Comparison of ENCODE assay signal across 8 cellular contexts in genomic region chr7:22452142-22452763, GRCh38. TPM values are rescaled to one million over a fixed set of nuclear protein-coding genes. Genes with fewer than 3 reads are reported as not detected.
DNase-seq lines count a peak whose midpoint lies in the region; ATAC-seq, FAIRE-seq and TF ChIP-seq lines count a peak whose summit lies in the region.

No MANE protein-coding gene starts in this region.

- intact Hi-C loops in GM12878 (cut with micrococcal nuclease; ENCODE audit: unreplicated experiment): loop anchor here (1.0 to 2.0 kb wide), 2 partner anchors 37 to 342 kb away; no protein-coding TSS in a partner anchor

- in situ Hi-C loops in GM12878 (cut with MboI): no loop called here

- DNase-seq in EL (peak; percentile 26), Karpas-422 (peak; percentile 92), GM12878 (ENCODE audit: low read depth, low spot score) (no peak), small intestine (peak; percentile 53), frontal cortex (ENCODE audit: low spot score in 2 of 2) (no peak), NCI-H1694 treated with DMSO at 0.1 percent for 48 hours (lab: John Stamatoyannopoulos, UW) (no peak), UCSD-AML1 (lab: John Stamatoyannopoulos, UW; ENCODE audit: unreplicated experiment) (no peak)

- peak; percentile 53 to 85 (median 81) for TF ChIP-seq CTCF in GM12878 (IDR thresholded peaks at IDR 0.05 in 2 of 3, conservative IDR thresholded peaks at IDR 0.05 in 1 of 3; ENCODE audit: control insufficient read depth in 2 of 3, extremely low read depth in 1 of 3, insufficient read depth in 1 of 3, low read depth in 3 of 3, low read length in 3 of 3)

- no peaks in the 10 kb centered on the region for H3K79me2 ChIP-seq in Karpas-422 (ENCODE audit: low read length)
- H3K79me2 ChIP-seq in GM12878 (ENCODE audit: control insufficient read depth, insufficient read depth, low read length): no peaks in the 10 kb centered on the region

- TF ChIP-seq RAD21 in GM12878 (IDR thresholded peaks at IDR 0.05; ENCODE audit: insufficient read depth, low read depth, low read length): peak; percentile 70

- RAD21 ChIA-PET in GM12878 (lab: Charles Lee; ENCODE audit: unreplicated experiment): interaction anchor here (0.7 to 2.3 kb wide), 8 partner anchors 32 to 342 kb away, joined by 3 to 17 read pairs (median 3); no protein-coding TSS in a partner anchor

- 35% methylated on average over 16 of the region's 16 CpGs for WGBS in GM12878 (ENCODE audit: insufficient coverage, insufficient replicate concordance, low lambda C conversion rate, missing lambda C conversion rate)
- WGBS in small intestine, 3 donors: 9 to 22% (median 12%) methylated on average over 16 of the region's 16 CpGs

- SMC1A ChIA-PET in GM12878 (lab: Charles Lee; ENCODE audit: uncharacterized antibody, unreplicated experiment): interaction anchor here (0.7 to 4.0 kb wide), 13 partner anchors 12 to 351 kb away, joined by 3 to 22 read pairs (median 4); no protein-coding TSS in a partner anchor

- H2AFZ ChIP-seq in Karpas-422 (ENCODE audit: low read length) (peak overlapping the region; percentile 84), GM12878 (ENCODE audit: control insufficient read depth, low read depth, low read length) (peak overlapping the region; percentile 32; the same call in 1 of the 2 replicates)

- FAIRE-seq in GM12878 (lab: Jason Lieb, UNC) (no peak), small intestine (lab: Jason Lieb, UNC) (no peak), frontal cortex (lab: Jason Lieb, UNC) (no peak)

- POLR2A ChIA-PET in GM12878 (lab: Charles Lee): no interaction called here

- ATAC-seq in GM12878: peak; percentile 65

- H4K20me1 ChIP-seq in Karpas-422 (ENCODE audit: insufficient read depth, low read depth, low read length) (no peaks in the 10 kb centered on the region), GM12878 (ENCODE audit: control insufficient read depth, insufficient read depth) (no peaks in the 10 kb centered on the region)

- H3K27ac ChIP-seq in Karpas-422 (ENCODE audit: low read length) (peak overlapping the region; percentile 31), GM12878 (ENCODE audit: control insufficient read depth, insufficient read depth) (no peak overlapping the region), iPS-18a (ENCODE audit: low read length) (no peak overlapping the region), small intestine (ENCODE audit: low read depth in 1 of 2, low read length in 1 of 2) (no peak overlapping the region)

- BruUV-seq in GM12878 (replicated peaks; lab: Mats Ljungman, UMichigan): no TSS peak

- H3K9ac ChIP-seq in Karpas-422 (ENCODE audit: low read length): peak overlapping the region; percentile 61
- H3K9ac ChIP-seq in GM12878 (ENCODE audit: control insufficient read depth, insufficient read depth, low read length): no peak overlapping the region
- H3K9ac ChIP-seq in iPS-18a (ENCODE audit: low read length): no peak overlapping the region

- no peaks in the 10 kb centered on the region for H3K9me2 ChIP-seq in Karpas-422 (replicated peaks; ENCODE audit: insufficient read depth, low read length)

- no peak for TF ChIP-seq POLR2A in GM12878 (IDR thresholded peaks at IDR 0.05; ENCODE audit: low read depth, low read length)

- H3K36me3 ChIP-seq in Karpas-422 (ENCODE audit: insufficient read depth, low read length) (no peaks in the 10 kb centered on the region), GM12878 (ENCODE audit: control insufficient read depth in 2 of 2, insufficient read depth in 2 of 2, low read length in 1 of 2) (no peaks in the 10 kb centered on the region), iPS-18a (ENCODE audit: control insufficient read depth, low read depth, low read length) (no peaks in the 10 kb centered on the region), small intestine (ENCODE audit: control insufficient read depth in 2 of 2, insufficient read depth in 2 of 2, low read length in 2 of 2) (no peaks in the 10 kb centered on the region)

- peak overlapping the region; percentile 63 for H3K4me3 ChIP-seq in Karpas-422 (ENCODE audit: low read length)
- no peak overlapping the region; the same call in 1 of the 2 replicates for H3K4me3 ChIP-seq in GM12878
- peak overlapping the region; percentile 52 for H3K4me3 ChIP-seq in iPS-18a (ENCODE audit: low read length)
- H3K4me3 ChIP-seq in small intestine (ENCODE audit: low read depth in 1 of 2, low read length in 2 of 2): peak overlapping the region in 1 of 2 donors; percentile 21

- H3K9me3 ChIP-seq in Karpas-422 (ENCODE audit: low read length) (no peaks in the 10 kb centered on the region), GM12878 (replicated peaks; ENCODE audit: control insufficient read depth, insufficient read depth, low read length) (no peaks in the 10 kb centered on the region), iPS-18a (ENCODE audit: control insufficient read depth, low read depth, low read length) (no peaks in the 10 kb centered on the region), small intestine (ENCODE audit: control insufficient read depth, low read depth) (no peaks in the 10 kb centered on the region)

- H3K27me3 ChIP-seq in Karpas-422 (ENCODE audit: low read length) (no peaks in the 10 kb centered on the region), GM12878 (replicated peaks in 1 of 2; ENCODE audit: control insufficient read depth in 2 of 2, insufficient read depth in 2 of 2, low read length in 1 of 2) (no peaks in the 10 kb centered on the region; a peak in 1 of 4 replicates), iPS-18a (ENCODE audit: control insufficient read depth, insufficient read depth, low read length) (no peaks in the 10 kb centered on the region), small intestine (ENCODE audit: control insufficient read depth in 2 of 2, insufficient read depth in 2 of 2, low read length in 2 of 2) (no peaks in the 10 kb centered on the region)

- H3K4me2 ChIP-seq in Karpas-422 (ENCODE audit: low read depth, low read length, poor library complexity, severe bottlenecking) (peak overlapping the region; percentile 75), GM12878 (ENCODE audit: control insufficient read depth, insufficient read depth) (peak overlapping the region; percentile 63; the same call in 1 of the 2 replicates)

- H3K4me1 ChIP-seq in Karpas-422 (ENCODE audit: low read length) (peaks cover 31% of the 10 kb centered on the region), GM12878 (ENCODE audit: control insufficient read depth, insufficient read depth, low read length) (peaks cover 8% of the 10 kb centered on the region), iPS-18a (ENCODE audit: control insufficient read depth, low read depth, low read length) (no peaks in the 10 kb centered on the region), small intestine (ENCODE audit: control insufficient read depth in 2 of 2, insufficient read depth in 1 of 2, low read depth in 1 of 2, low read length in 1 of 2) (no peaks in the 10 kb centered on the region)

- no peak for TF ChIP-seq EP300 in GM12878 (IDR thresholded peaks at IDR 0.05; ENCODE audit: borderline replicate concordance in 1 of 2, control insufficient read depth in 1 of 2, low read depth in 2 of 2, low read length in 2 of 2)

- CTCF ChIA-PET in GM12878 (lab: Yijun Ruan, JAX): interaction anchor here (0.6 to 3.0 kb wide), 39 partner anchors 9 to 1106 kb away, joined by 3 to 45 read pairs (median 4); no protein-coding TSS in a partner anchor

TF ChIP-seq in GM12878, 131 proteins besides CTCF, POLR2A, EP300 and RAD21 (continues in another document):
- TF ChIP-seq ZNF207 (IDR thresholded peaks at IDR 0.05; ENCODE audit: borderline replicate concordance) (0 out of 2 replicates have a peak, but pooled peaks have one; percentile 27), SUZ12 (IDR thresholded peaks at IDR 0.05; ENCODE audit: unreplicated experiment) (peak; percentile 48), SKIL (IDR thresholded peaks at IDR 0.05; ENCODE audit: low read depth, poor library complexity, severe bottlenecking) (no peak)

RNA-seq across cellular contexts. Expression of gene STEAP1B, which starts 47.7 kb away (rescaled TPM):
- total RNA-seq in Karpas-422 (2014; rRNA removed; shearing (Covaris generic); ENCODE audit: low replicate concordance): not detected in 2 replicates
- not detected in 2 replicates for total RNA-seq in GM12878 (2013; cell fraction: nucleolus; rRNA removed)
- total RNA-seq in GM12878 (2014; rRNA removed): not detected in 2 replicates
- not detected in 2 replicates for total RNA-seq in GM12878 (2014; rRNA removed; fragmentation: Illumina TruSeq; extraction: Trizol)
- not detected in 2 replicates for total RNA-seq in GM12878 (2021)
- polyA plus RNA-seq in GM12878 (2011; ENCODE audit: low read depth): not detected
- not detected in 2 replicates for polyA plus RNA-seq in GM12878 (2011; rRNA removed)
- polyA plus RNA-seq in GM12878 (2011; cell fraction: cytosol; rRNA removed): not detected in 2 replicates
- not detected in 2 replicates for polyA plus RNA-seq in GM12878 (2011; cell fraction: nucleus; rRNA removed)
- not detected in 2 replicates for polyA plus RNA-seq in GM12878 (2012)
- polyA plus RNA-seq in GM12878 (2014; fragmentation: Illumina TruSeq; extraction: Trizol): not detected in 2 replicates
- not detected for polyA plus RNA-seq in GM12878 (2014; fragmentation: Nextera tagmentation; extraction: Ambion mirVana)
- polyA plus RNA-seq in GM12878 (2014; rRNA removed): 0.08 and 0.14 TPM in 2 replicates
- not detected for polyA plus RNA-seq in GM12878 (2016; fragmentation: Nextera tagmentation; extraction: Ambion mirVana)
- polyA minus RNA-seq in GM12878 (2011; rRNA and poly(A)+ RNA removed): not detected in 2 replicates
- polyA minus RNA-seq in GM12878 (2011; cell fraction: cytosol; rRNA and poly(A)+ RNA removed): not detected in 2 replicates
- not detected in 2 replicates for polyA minus RNA-seq in GM12878 (2011; cell fraction: nucleus; rRNA and poly(A)+ RNA removed)
- polyA plus RNA-seq in small intestine: under 1 TPM in 1 of 3 donors, not detected in 2; 0.27 TPM
- 2.4 TPM for total RNA-seq in frontal cortex

Comparison
In these comparisons a context has a peak if more than half of its experiments do, and no peak if none do; other contexts are left out.
1. DNase-seq: peak in EL (single experiment), Karpas-422 (single experiment) and small intestine (single experiment); none in GM12878 (single experiment), frontal cortex (0 of 2), NCI-H1694 treated with DMSO at 0.1 percent for 48 hours (single experiment) and UCSD-AML1 (single experiment).